In genomic region chr17:61412860-61413653, GRCh38 we compare ENCODE assay signal across 8 cellular contexts. TPM values are rescaled to one million over a fixed set of nuclear protein-coding genes. Genes with fewer than 3 reads are reported as not detected.
DNase-seq lines count a peak whose midpoint lies in the region; ATAC-seq and TF ChIP-seq lines count a peak whose summit lies in the region.

No MANE protein-coding gene starts in this region.

- DNase-seq in NCI-H1417 (lab: John Stamatoyannopoulos, UW) (peak in 2 of 3 experiments; percentile 64 to 68), NCI-H1417 treated with DMSO at 0.1 percent for 48 hours (lab: John Stamatoyannopoulos, UW) (no peak), heart left ventricle (peak in 3 of 5 donors; percentile 15 to 27 (median 18)), gastrocnemius medialis (peak in 1 of 2 donors; percentile 15)
- no peak for DNase-seq in activated CD4-positive, alpha-beta T cell treated with anti-CD3 and anti-CD28 coated beads for 1 hour

- H3K27me3 ChIP-seq in heart left ventricle: peaks cover 0 to 50% (median 9%) of the 10 kb centered on the region in 9 donors
- H3K27me3 ChIP-seq in gastrocnemius medialis: peaks cover 13 to 28% (median 21%) of the 10 kb centered on the region in 3 donors

- TF ChIP-seq CTCF in heart left ventricle (IDR thresholded peaks at IDR 0.05) (no peak), gastrocnemius medialis (IDR thresholded peaks at IDR 0.05 in 4 of 5, conservative IDR thresholded peaks at IDR 0.05 in 1 of 5) (no peak)

- intact Hi-C loops in heart left ventricle (cut with DNase I) (loop anchor here in 8 of 10 donors (2.0 to 10.0 kb wide), 7 partner anchors 139 to 688 kb away; partner anchors contain the start of gene MED13 (in 5 of the 8)), gastrocnemius medialis (cut with DNase I; ENCODE audit: low total_unique reads) (loop anchor here (1.0 to 10.0 kb wide), 4 partner anchors 138 to 653 kb away; partner anchors contain the start of gene BRIP1)

- ATAC-seq in SK-N-SH treated with all-trans-retinoic acid at 6 μM for 48 hours: peak; percentile 3
- ATAC-seq in heart left ventricle: no peak
- no peak for ATAC-seq in gastrocnemius medialis
- ATAC-seq in HG02973 (IDR thresholded peaks at IDR 0.05; ENCODE audit: unreplicated experiment): no peak
- no peak for ATAC-seq in GM18861 (IDR thresholded peaks at IDR 0.05; ENCODE audit: unreplicated experiment)

- H3K4me3 ChIP-seq in heart left ventricle (peak overlapping the region; percentile 37 to 84 (median 65)), gastrocnemius medialis (peak overlapping the region; percentile 67 to 74 (median 70))

- in situ Hi-C loops in gastrocnemius medialis (cut with MboI; ENCODE audit: low sequenced_read_pairs in 4 of 4): no loop called here

- H3K9me3 ChIP-seq in heart left ventricle (no peaks in the 10 kb centered on the region), gastrocnemius medialis (no peaks in the 10 kb centered on the region)

- H3K36me3 ChIP-seq in heart left ventricle (peaks cover 0 to 5% (median 0%) of the 10 kb centered on the region in 9 donors), gastrocnemius medialis (no peaks in the 10 kb centered on the region)

- H3K4me1 ChIP-seq in heart left ventricle (peaks cover 0 to 79% (median 41%) of the 10 kb centered on the region in 12 donors), gastrocnemius medialis (peaks cover 0 to 21% of the 10 kb centered on the region in 2 donors)

- H3K27ac ChIP-seq in heart left ventricle (peak overlapping the region; percentile 67 to 92 (median 83)), gastrocnemius medialis (peak overlapping the region; percentile 54 to 76 (median 67))

- 11 to 26% (median 12%) methylated on average over 20 to 38 of the region's 38 CpGs for WGBS in heart left ventricle, 4 donors

- TF ChIP-seq POLR2A in heart left ventricle (IDR thresholded peaks at IDR 0.05): no peak
- no peak for TF ChIP-seq POLR2A in gastrocnemius medialis (IDR thresholded peaks at IDR 0.05)

TF ChIP-seq in SK-N-SH treated with all-trans-retinoic acid at 6 μM for 48 hours, 23 proteins besides CTCF, POLR2A, EP300 and RAD21:
- TF ChIP-seq TCF4 (CRISPR knock-in tag; IDR thresholded peaks at IDR 0.05; ENCODE audit: borderline replicate concordance) (0 out of 2 replicates have a peak, but pooled peaks have one; percentile 16), ISL1 (CRISPR knock-in tag; IDR thresholded peaks at IDR 0.05) (no peak), SNAI2 (CRISPR knock-in tag; IDR thresholded peaks at IDR 0.05) (no peak), POU6F1 (CRISPR knock-in tag; IDR thresholded peaks at IDR 0.05; ENCODE audit: borderline replicate concordance, low read depth) (no peak)

RNA-seq across cellular contexts. Expression of gene TBX2, which starts 13.4 kb away (rescaled TPM):
- total RNA-seq in heart left ventricle (10 to 100 TPM in 7 of 9 donors, 1 to 10 TPM in 2; 7.0 to 23.0 (median 13.6) TPM), gastrocnemius medialis (10 to 100 TPM in 1 of 4 donors, 1 to 10 TPM in 3; 4.2 to 10.4 (median 6.4) TPM)
- 10 to 100 TPM in 1 of 2 donors, 1 to 10 TPM in 1; 9.6 to 13.4 TPM for polyA plus RNA-seq in heart left ventricle

RNA-seq across cellular contexts. Expression of gene TBX4, which starts 39.2 kb away (rescaled TPM):
- total RNA-seq in heart left ventricle (under 1 TPM in 3 of 9 donors, not detected in 6; 0.09 to 0.29 (median 0.10) TPM), gastrocnemius medialis (not detected)
- under 1 TPM in 1 of 2 donors, not detected in 1; 0.07 TPM for polyA plus RNA-seq in heart left ventricle

Comparison
In these comparisons a context has a peak if more than half of its experiments do, and no peak if none do; other contexts are left out.
1. DNase-seq: peak in NCI-H1417 (2 of 3) and heart left ventricle (3 of 5); none in NCI-H1417 treated with DMSO at 0.1 percent for 48 hours (single experiment) and activated CD4-positive, alpha-beta T cell treated with anti-CD3 and anti-CD28 coated beads for 1 hour (single experiment).